ENCODE assay signal across 10 cellular contexts in the genomic region with DNA sequence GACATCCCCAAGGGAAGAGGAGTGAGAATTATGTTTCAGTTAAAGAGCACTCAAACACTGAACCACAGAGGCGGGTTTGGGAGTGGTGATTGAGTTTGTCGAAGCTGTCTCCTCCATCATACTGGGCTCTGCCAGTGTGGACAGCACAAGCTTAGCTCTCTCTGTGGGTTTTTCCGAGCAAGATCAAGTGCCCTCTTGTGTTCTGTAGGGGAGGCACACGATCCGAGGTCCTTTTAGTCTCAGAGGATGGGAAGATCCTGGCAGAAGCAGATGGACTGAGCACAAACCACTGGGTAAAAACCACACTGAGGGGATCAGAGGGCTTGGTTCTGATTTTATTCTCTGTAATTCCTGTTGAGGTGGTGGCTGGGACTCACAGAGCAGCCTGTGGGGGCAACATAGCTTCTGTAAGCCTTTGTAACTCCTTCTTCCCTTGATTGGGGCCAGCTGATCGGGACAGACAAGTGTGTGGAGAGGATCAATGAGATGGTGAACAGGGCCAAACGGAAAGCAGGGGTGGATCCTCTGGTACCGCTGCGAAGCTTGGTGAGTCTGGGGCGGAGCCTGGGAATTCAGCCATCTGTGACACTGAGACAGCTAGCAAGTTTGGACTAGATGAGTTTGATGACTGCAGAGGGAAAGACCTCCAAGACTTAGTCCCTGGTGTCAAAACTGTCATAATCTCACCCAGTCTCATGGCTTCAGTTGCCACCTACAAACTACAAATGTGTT. TPM values are rescaled to one million over a fixed set of nuclear protein-coding genes. Genes with fewer than 3 reads are reported as not detected.
DNase-seq lines count a peak whose midpoint lies in the region; ATAC-seq, FAIRE-seq and TF ChIP-seq lines count a peak whose summit lies in the region.
"Had no signal": no experiment of that assay in that cellular context is flagged by ENCODE, and none has a peak within 500 bp of the region (broad histone marks: within the 10 kb centered on the region; RNA-seq: fewer than 3 reads in every experiment).

No MANE protein-coding gene starts in this region.

- TF ChIP-seq EP300 in HepG2 (IDR thresholded peaks at IDR 0.05; ENCODE audit: low read depth in 2 of 2, low read length in 2 of 2) (no peak), HepG2 (CRISPR knock-in tag; IDR thresholded peaks at IDR 0.05; ENCODE audit: borderline replicate concordance) (no peak)

- BruUV-seq in HepG2 (replicated peaks; lab: Mats Ljungman, UMichigan): no TSS peak

- no peak overlapping the region for H3K4me3 ChIP-seq in HepG2 (replicated peaks in 1 of 3; ENCODE audit: insufficient read depth in 1 of 3, low read depth in 2 of 3, low read length in 3 of 3)
- H3K4me3 ChIP-seq in right lobe of liver: no peak overlapping the region
- H3K4me3 ChIP-seq: thyroid gland had no signal

- peak overlapping the region; percentile 97 for H3K4me2 ChIP-seq in HepG2 (ENCODE audit: low read depth, low read length)

- peak; percentile 31; the same call in 1 of the 2 replicates for TF ChIP-seq RAD21 in HepG2 (CRISPR knock-in tag; IDR thresholded peaks at IDR 0.05)

- ATAC-seq in HepG2 (peak; percentile 50), right lobe of liver (no peak), HG03175 (IDR thresholded peaks at IDR 0.05; ENCODE audit: unreplicated experiment) (no peak), GM19397 (IDR thresholded peaks at IDR 0.05; ENCODE audit: unreplicated experiment) (no peak)
- no peak for ATAC-seq in naive thymus-derived CD8-positive, alpha-beta T cell

- POLR2A ChIA-PET in HepG2 (lab: Yijun Ruan, JAX): no interaction called here
- POLR2A ChIA-PET in naive thymus-derived CD8-positive, alpha-beta T cell (lab: Charles Lee): interaction anchor here (1.2 to 2.9 kb wide), 3 partner anchors 60 to 261 kb away, joined by 7 to 24 read pairs (median 7); a partner anchor contains a TSS

- H3K27ac Mint-ChIP-seq in naive thymus-derived CD8-positive, alpha-beta T cell: peak overlapping the region; percentile 92 to 100 (median 99)

- H3K36me3 ChIP-seq in HepG2 (replicated peaks in 1 of 2; ENCODE audit: control insufficient read depth in 1 of 2, insufficient read depth in 2 of 2, low read length in 2 of 2) (peaks cover 2 to 27% of the 10 kb centered on the region in 2 experiments), right lobe of liver (peaks cover 0 to 29% (median 0%) of the 10 kb centered on the region in 4 donors)

- peaks cover 0 to 1% (median 0%) of the 10 kb centered on the region in 5 donors for H3K27me3 Mint-ChIP-seq in naive thymus-derived CD8-positive, alpha-beta T cell

- TF ChIP-seq POLR2A in HepG2 (IDR thresholded peaks at IDR 0.05; ENCODE audit: insufficient read depth in 1 of 2, low read depth in 2 of 2, low read length in 2 of 2) (no peak), right lobe of liver (IDR thresholded peaks at IDR 0.05) (no peak)

- peaks cover 14% of the 10 kb centered on the region for H3K79me2 ChIP-seq in HepG2 (ENCODE audit: insufficient read depth, low read length)

- CTCF ChIA-PET in HepG2 (lab: Yijun Ruan, JAX; ENCODE audit: low intra/inter-chr PET ratio, low total read pairs): interaction anchor here (0.9 kb wide), 1 partner anchor 86 kb away, joined by 3 read pairs; no protein-coding TSS in a partner anchor

- FAIRE-seq in HepG2 (lab: Jason Lieb, UNC): peak; percentile 88
- FAIRE-seq: endometrium had no signal

- H3K4me3 Mint-ChIP-seq in naive thymus-derived CD8-positive, alpha-beta T cell: peak overlapping the region; percentile 34 to 99 (median 94)

- intact Hi-C loops in HepG2 (cut with micrococcal nuclease; ENCODE audit: unreplicated experiment): no loop called here
- intact Hi-C loops in right lobe of liver (cut with DNase I): no loop called here

- H2AFZ ChIP-seq in HepG2 (ENCODE audit: low read length): no peak overlapping the region

- no peaks in the 10 kb centered on the region for H4K20me1 ChIP-seq in HepG2 (ENCODE audit: insufficient read depth, low read length)

- peaks cover 35 to 77% (median 73%) of the 10 kb centered on the region in 4 donors for H3K4me1 Mint-ChIP-seq in naive thymus-derived CD8-positive, alpha-beta T cell

- DNase-seq in HepG2 (ENCODE audit: low spot score) (peak; percentile 66), right lobe of liver (no peak), NCI-H510A (lab: John Stamatoyannopoulos, UW) (peak; percentile 25), cerebellar cortex (ENCODE audit: low spot score) (peak; percentile 52), NCI-H69 (lab: John Stamatoyannopoulos, UW) (no peak)
- no peak for DNase-seq in naive thymus-derived CD8-positive, alpha-beta T cell

- TF ChIP-seq CTCF in HepG2 (CRISPR knock-in tag; IDR thresholded peaks at IDR 0.05): peak; percentile 64
- TF ChIP-seq CTCF in right lobe of liver (IDR thresholded peaks at IDR 0.05): peak in 2 of 4 donors; percentile 21 to 26

- H3K27ac ChIP-seq in HepG2 (ENCODE audit: extremely low read length, insufficient read depth, low read length) (no peak overlapping the region), right lobe of liver (no peak overlapping the region)
- H3K27ac ChIP-seq: thyroid gland had no signal

- in situ Hi-C loops in HepG2 (cut with HindIII; ENCODE audit: extremely low pct_ligation_motif_present, low pct_unique_long_range_greater_than_20kb): no loop called here

- H3K36me3 Mint-ChIP-seq in naive thymus-derived CD8-positive, alpha-beta T cell: peaks cover 0 to 20% (median 6%) of the 10 kb centered on the region in 3 donors

- H3K9ac ChIP-seq in HepG2 (ENCODE audit: insufficient read depth, low read depth, low read length): no peak overlapping the region

- peaks cover 35% of the 10 kb centered on the region for H3K4me1 ChIP-seq in HepG2 (ENCODE audit: insufficient read depth, low read length)
- H3K4me1 ChIP-seq in right lobe of liver: peaks cover 0 to 14% (median 0%) of the 10 kb centered on the region in 4 donors

- H3K9me3 Mint-ChIP-seq in naive thymus-derived CD8-positive, alpha-beta T cell: no peaks in the 10 kb centered on the region

- H3K27me3 ChIP-seq in HepG2 (ENCODE audit: control insufficient read depth in 1 of 2, insufficient read depth in 2 of 2, low read length in 2 of 2) (no peaks in the 10 kb centered on the region), right lobe of liver (no peaks in the 10 kb centered on the region)
- H3K27me3 ChIP-seq: thyroid gland had no signal

- 66% methylated on average over 10 of the region's 10 CpGs for WGBS in HepG2 (ENCODE audit: low lambda C conversion rate)
- WGBS in right lobe of liver (ENCODE audit: insufficient coverage, low coverage, low lambda C conversion rate, missing lambda C conversion rate): 77% methylated on average over 7 of the region's 10 CpGs

- H3K9me3 ChIP-seq in HepG2 (ENCODE audit: low read length): no peaks in the 10 kb centered on the region
- H3K9me3 ChIP-seq in right lobe of liver: no peaks in the 10 kb centered on the region
- H3K9me3 ChIP-seq: thyroid gland had no signal

RNA-seq across cellular contexts. Expression of a gene that starts 2.0 kb away (rescaled TPM):
- total RNA-seq in HepG2 (2016; rRNA removed; fragmentation: Illumina TruSeq; extraction: Trizol) (29.8 and 35.2 TPM in 2 replicates), right lobe of liver (10 to 100 TPM; 17.7 to 51.7 (median 36.1) TPM)
- total RNA-seq in HepG2 (2016; cell fraction: cytosol; rRNA removed; fragmentation: Illumina TruSeq; extraction: Trizol; ENCODE audit: low read depth): 16.7 and 20.4 TPM in 2 replicates
- total RNA-seq in HepG2 (2016; cell fraction: insoluble cytoplasmic fraction; rRNA removed; fragmentation: Illumina TruSeq; extraction: Trizol): 28.4 and 34.5 TPM in 2 replicates
- total RNA-seq in HepG2 (2016; cell fraction: membrane; rRNA removed; fragmentation: Illumina TruSeq; extraction: Trizol): 16.2 and 19.4 TPM in 2 replicates
- total RNA-seq in HepG2 (2016; cell fraction: nucleus; rRNA removed; fragmentation: Illumina TruSeq; extraction: Trizol): 25.1 and 33.7 TPM in 2 replicates
- 24.4 and 32.1 TPM in 2 replicates for polyA plus RNA-seq in HepG2 (2011; rRNA removed)
- polyA plus RNA-seq in HepG2 (2011; cell fraction: cytosol; rRNA removed): 26.2 and 27.6 TPM in 2 replicates
- polyA plus RNA-seq in HepG2 (2011; cell fraction: nucleus; rRNA removed): 79.7 and 80.0 TPM in 2 replicates
- polyA plus RNA-seq in HepG2 (2012): 21.9 and 25.9 TPM in 2 replicates
- polyA plus RNA-seq in HepG2 (2016; cell fraction: cytosol; fragmentation: Illumina TruSeq; extraction: Trizol; ENCODE audit: low read depth): 13.2 and 15.1 TPM in 2 replicates
- polyA plus RNA-seq in HepG2 (2016; cell fraction: insoluble cytoplasmic fraction; fragmentation: Illumina TruSeq; extraction: Trizol; ENCODE audit: low read depth): 36.5 and 39.9 TPM in 2 replicates
- 11.9 and 13.2 TPM in 2 replicates for polyA plus RNA-seq in HepG2 (2016; cell fraction: membrane; fragmentation: Illumina TruSeq; extraction: Trizol; ENCODE audit: low read depth)
- polyA plus RNA-seq in HepG2 (2016; cell fraction: nucleus; fragmentation: Illumina TruSeq; extraction: Trizol; ENCODE audit: insufficient read depth, low read depth): 64.5 and 73.2 TPM in 2 replicates
- polyA minus RNA-seq in HepG2 (2011; rRNA and poly(A)+ RNA removed; ENCODE audit: low replicate concordance): 27.8 and 45.7 TPM in 2 replicates
- 7.1 and 10.9 TPM in 2 replicates for polyA minus RNA-seq in HepG2 (2011; cell fraction: cytosol; rRNA and poly(A)+ RNA removed)
- polyA minus RNA-seq in HepG2 (2011; cell fraction: nucleus; rRNA and poly(A)+ RNA removed): 54.0 and 54.8 TPM in 2 replicates
- 100 to 1,000 TPM in 1 of 2 experiments, 10 to 100 TPM in 1; 96.2 to 113 TPM for total RNA-seq in naive thymus-derived CD8-positive, alpha-beta T cell
- polyA plus RNA-seq in naive thymus-derived CD8-positive, alpha-beta T cell: 10 to 100 TPM; 33.7 to 51.1 (median 43.6) TPM

RNA-seq across cellular contexts. Expression of a gene that starts 59.6 kb away (rescaled TPM):
- total RNA-seq in HepG2 (2016; rRNA removed; fragmentation: Illumina TruSeq; extraction: Trizol) (56.1 and 66.9 TPM in 2 replicates), right lobe of liver (10 to 100 TPM; 15.5 to 37.8 (median 23.1) TPM)
- 22.7 and 26.1 TPM in 2 replicates for total RNA-seq in HepG2 (2016; cell fraction: cytosol; rRNA removed; fragmentation: Illumina TruSeq; extraction: Trizol; ENCODE audit: low read depth)
- total RNA-seq in HepG2 (2016; cell fraction: insoluble cytoplasmic fraction; rRNA removed; fragmentation: Illumina TruSeq; extraction: Trizol): 61.5 and 66.5 TPM in 2 replicates
- total RNA-seq in HepG2 (2016; cell fraction: membrane; rRNA removed; fragmentation: Illumina TruSeq; extraction: Trizol): 35.2 and 36.9 TPM in 2 replicates
- 77.4 and 90.5 TPM in 2 replicates for total RNA-seq in HepG2 (2016; cell fraction: nucleus; rRNA removed; fragmentation: Illumina TruSeq; extraction: Trizol)
- 23.5 and 32.0 TPM in 2 replicates for polyA plus RNA-seq in HepG2 (2011; rRNA removed)
- polyA plus RNA-seq in HepG2 (2011; cell fraction: cytosol; rRNA removed): 15.9 and 19.6 TPM in 2 replicates
- 35.0 and 56.3 TPM in 2 replicates for polyA plus RNA-seq in HepG2 (2011; cell fraction: nucleus; rRNA removed)
- 27.8 and 41.9 TPM in 2 replicates for polyA plus RNA-seq in HepG2 (2012)
- 23.8 and 24.1 TPM in 2 replicates for polyA plus RNA-seq in HepG2 (2016; cell fraction: cytosol; fragmentation: Illumina TruSeq; extraction: Trizol; ENCODE audit: low read depth)
- polyA plus RNA-seq in HepG2 (2016; cell fraction: insoluble cytoplasmic fraction; fragmentation: Illumina TruSeq; extraction: Trizol; ENCODE audit: low read depth): 52.5 and 59.2 TPM in 2 replicates
- polyA plus RNA-seq in HepG2 (2016; cell fraction: membrane; fragmentation: Illumina TruSeq; extraction: Trizol; ENCODE audit: low read depth): 25.0 and 27.3 TPM in 2 replicates
- 106 and 118 TPM in 2 replicates for polyA plus RNA-seq in HepG2 (2016; cell fraction: nucleus; fragmentation: Illumina TruSeq; extraction: Trizol; ENCODE audit: insufficient read depth, low read depth)
- polyA minus RNA-seq in HepG2 (2011; rRNA and poly(A)+ RNA removed; ENCODE audit: low replicate concordance): 8.4 and 24.6 TPM in 2 replicates
- polyA minus RNA-seq in HepG2 (2011; cell fraction: cytosol; rRNA and poly(A)+ RNA removed): 7.8 and 11.8 TPM in 2 replicates
- polyA minus RNA-seq in HepG2 (2011; cell fraction: nucleus; rRNA and poly(A)+ RNA removed): 42.6 and 78.7 TPM in 2 replicates
- total RNA-seq in naive thymus-derived CD8-positive, alpha-beta T cell: 10 to 100 TPM; 19.0 to 21.2 TPM
- 10 to 100 TPM; 20.9 to 25.1 (median 22.2) TPM for polyA plus RNA-seq in naive thymus-derived CD8-positive, alpha-beta T cell

RNA-seq across cellular contexts. Expression of a gene that starts 60.0 kb away (rescaled TPM):
- total RNA-seq in HepG2 (2016; rRNA removed; fragmentation: Illumina TruSeq; extraction: Trizol) (137 and 201 TPM in 2 replicates), right lobe of liver (10 to 100 TPM; 10.4 to 14.3 (median 12.8) TPM)
- 24.8 and 26.8 TPM in 2 replicates for total RNA-seq in HepG2 (2016; cell fraction: cytosol; rRNA removed; fragmentation: Illumina TruSeq; extraction: Trizol; ENCODE audit: low read depth)
- total RNA-seq in HepG2 (2016; cell fraction: insoluble cytoplasmic fraction; rRNA removed; fragmentation: Illumina TruSeq; extraction: Trizol): 141 and 201 TPM in 2 replicates
- 59.1 and 67.5 TPM in 2 replicates for total RNA-seq in HepG2 (2016; cell fraction: membrane; rRNA removed; fragmentation: Illumina TruSeq; extraction: Trizol)
- total RNA-seq in HepG2 (2016; cell fraction: nucleus; rRNA removed; fragmentation: Illumina TruSeq; extraction: Trizol): 97.8 and 104 TPM in 2 replicates
- polyA plus RNA-seq in HepG2 (2011; rRNA removed): 21.4 and 37.8 TPM in 2 replicates
- 12.6 and 13.9 TPM in 2 replicates for polyA plus RNA-seq in HepG2 (2011; cell fraction: cytosol; rRNA removed)
- polyA plus RNA-seq in HepG2 (2011; cell fraction: nucleus; rRNA removed): 27.5 and 27.6 TPM in 2 replicates
- polyA plus RNA-seq in HepG2 (2012): 40.5 and 55.7 TPM in 2 replicates
- polyA plus RNA-seq in HepG2 (2016; cell fraction: cytosol; fragmentation: Illumina TruSeq; extraction: Trizol; ENCODE audit: low read depth): 11.5 and 12.0 TPM in 2 replicates
- polyA plus RNA-seq in HepG2 (2016; cell fraction: insoluble cytoplasmic fraction; fragmentation: Illumina TruSeq; extraction: Trizol; ENCODE audit: low read depth): 227 and 245 TPM in 2 replicates
- 34.6 and 35.3 TPM in 2 replicates for polyA plus RNA-seq in HepG2 (2016; cell fraction: membrane; fragmentation: Illumina TruSeq; extraction: Trizol; ENCODE audit: low read depth)
- polyA plus RNA-seq in HepG2 (2016; cell fraction: nucleus; fragmentation: Illumina TruSeq; extraction: Trizol; ENCODE audit: insufficient read depth, low read depth): 171 and 172 TPM in 2 replicates
- 10.5 and 15.8 TPM in 2 replicates for polyA minus RNA-seq in HepG2 (2011; rRNA and poly(A)+ RNA removed; ENCODE audit: low replicate concordance)
- 21.2 and 26.5 TPM in 2 replicates for polyA minus RNA-seq in HepG2 (2011; cell fraction: cytosol; rRNA and poly(A)+ RNA removed)
- polyA minus RNA-seq in HepG2 (2011; cell fraction: nucleus; rRNA and poly(A)+ RNA removed): 78.7 and 82.7 TPM in 2 replicates
- 10 to 100 TPM; 55.7 to 58.6 TPM for total RNA-seq in naive thymus-derived CD8-positive, alpha-beta T cell
- polyA plus RNA-seq in naive thymus-derived CD8-positive, alpha-beta T cell: 10 to 100 TPM; 21.5 to 33.6 (median 24.1) TPM

Comparison
In these comparisons a context has a peak if more than half of its experiments do, and no peak if none do; other contexts are left out.
1. DNase-seq: peak in HepG2 (single experiment), NCI-H510A (single experiment) and cerebellar cortex (single experiment); none in right lobe of liver (0 of 3), naive thymus-derived CD8-positive, alpha-beta T cell (0 of 10) and NCI-H69 (single experiment).